20 cellular contexts compared by ENCODE assay signal in the genomic region with DNA sequence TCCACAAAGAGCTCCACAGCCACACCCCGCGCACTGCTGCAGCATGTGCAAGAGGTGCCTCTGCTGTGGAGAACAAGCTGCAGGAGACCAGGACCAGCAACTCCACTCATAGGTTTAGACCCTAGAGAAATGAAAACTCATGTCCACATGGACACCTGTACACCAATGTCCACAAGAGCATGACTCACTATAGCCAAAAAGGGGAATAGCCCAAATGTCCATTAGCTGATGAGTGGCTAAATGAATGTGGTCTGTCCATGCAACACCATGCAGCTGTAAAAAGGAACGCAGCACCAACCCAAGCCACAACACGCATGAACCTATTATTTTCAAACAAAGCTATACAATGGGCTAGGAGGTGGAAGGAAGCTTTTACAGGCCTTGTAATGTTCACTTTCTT.
"Had no signal": no experiment of that assay in that cellular context is flagged by ENCODE, and none has a peak within 500 bp of the region (broad histone marks: within the 10 kb centered on the region; RNA-seq: fewer than 3 reads in every experiment).

No MANE protein-coding gene starts in this region.

- H3K4me3 ChIP-seq: esophagus squamous epithelium, gastroesophageal sphincter, ovary, right atrium auricular region, sigmoid colon, stomach, thoracic aorta, transverse colon had no signal

- H3K36me3 ChIP-seq: ovary had no signal

- H3K9me3 Mint-ChIP-seq: natural killer cell, neural crest cell had no signal

- H3K36me3 Mint-ChIP-seq: natural killer cell had no signal

- H3K27ac Mint-ChIP-seq: natural killer cell had no signal

- H3K4me3 Mint-ChIP-seq: natural killer cell, neural crest cell had no signal

- H3K27me3 ChIP-seq: esophagus squamous epithelium, gastroesophageal sphincter, ovary, right atrium auricular region, sigmoid colon, stomach, transverse colon had no signal

- DNase-seq: dermis blood vessel endothelial cell; esophagus squamous epithelium; foreskin fibroblast; glutamatergic neuron; kidney; left colon; mesendoderm; natural killer cell; ovary; sigmoid colon; small intestine; stimulated activated CD4-positive, alpha-beta T cell treated with anti-CD3 and anti-CD28 coated beads, Interleukin-12 subunit alpha, Interleukin-12 subunit beta, amount 100 ng/mL, for 4 hours; stimulated activated naive CD4-positive, alpha-beta T cell; stomach; substantia nigra; transverse colon had no signal

- H3K9me3 ChIP-seq: esophagus squamous epithelium, gastroesophageal sphincter, ovary, right atrium auricular region, sigmoid colon, stomach, thoracic aorta, transverse colon had no signal

- H3K27ac ChIP-seq: esophagus squamous epithelium, ovary, right atrium auricular region, sigmoid colon, transverse colon had no signal
